In the genomic region with DNA sequence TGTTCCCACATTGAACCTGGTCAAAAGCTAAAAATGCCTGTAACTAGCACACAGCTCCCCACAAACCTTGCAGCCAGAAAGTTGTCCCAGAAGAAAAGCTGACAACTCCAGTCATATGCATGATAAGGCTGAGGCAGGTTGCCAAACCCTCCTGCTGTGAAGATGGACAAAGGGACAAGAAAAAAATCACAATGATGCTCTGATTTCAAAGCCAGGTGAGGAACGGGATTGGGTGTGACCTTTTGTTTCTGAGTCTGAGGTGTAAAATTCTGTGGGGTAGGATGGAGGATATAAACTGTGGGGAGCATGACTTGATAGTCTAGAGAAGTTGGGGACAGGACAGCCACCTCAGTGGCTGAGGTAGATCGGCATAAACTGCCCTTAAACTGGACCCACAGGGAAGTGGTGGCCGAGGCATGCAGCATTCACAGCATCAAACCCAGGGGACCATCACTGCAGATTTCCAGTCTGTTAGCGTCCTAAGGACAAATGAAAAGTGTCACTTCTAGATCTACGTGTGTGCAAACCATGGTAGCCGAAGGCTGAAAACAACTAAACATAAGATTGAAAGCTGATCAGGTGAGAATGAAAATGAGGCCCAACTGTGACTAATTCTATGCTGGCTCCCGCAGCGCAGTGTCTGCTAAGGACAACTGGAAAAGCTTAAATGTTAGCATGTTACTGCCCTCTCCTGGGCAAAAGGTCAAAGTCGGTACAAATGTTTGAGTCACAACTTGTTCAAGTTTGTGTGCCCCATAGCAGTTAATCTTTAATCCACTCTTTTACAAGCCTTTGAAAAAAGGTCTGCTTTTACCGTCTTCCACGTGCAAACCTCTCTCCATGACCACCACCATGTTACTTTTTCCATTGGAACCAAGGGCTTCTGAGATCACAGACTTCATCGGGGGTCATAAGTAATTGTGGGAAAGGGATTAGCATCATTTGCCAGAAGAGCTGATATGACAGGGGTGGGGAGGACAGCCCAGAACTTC, we compare ENCODE assay signal across 8 cellular contexts. TPM values are rescaled to one million over a fixed set of nuclear protein-coding genes. Genes with fewer than 3 reads are reported as not detected.
A peak's percentile ranks its signal among the peaks of the same experiment; 100 is the strongest.
DNase-seq lines count a peak whose midpoint lies in the region; ATAC-seq and TF ChIP-seq lines count a peak whose summit lies in the region.

No MANE protein-coding gene starts in this region.

- H3K9me2 ChIP-seq in PC-9 (ENCODE audit: insufficient read depth), result no peaks in the 10 kb centered on the region

- peak overlapping the region; percentile 27; the same call in 1 of the 2 replicates for H3K4me2 ChIP-seq in PC-9

- H3K4me3 ChIP-seq in HUES6 (ENCODE audit: low read depth, low read length) (peak overlapping the region; percentile 45), PC-9 (no peak overlapping the region)

- DNase-seq in DMS53 treated with DMSO at 0.1 percent for 48 hours (lab: John Stamatoyannopoulos, UW; ENCODE audit: unreplicated experiment) (peak; percentile 99), PC-9 (peak; percentile 53 to 68), fibroblast of peridontal ligament (ENCODE audit: extremely low read depth) (peak; percentile 5), renal cortical epithelial cell (ENCODE audit: low read depth) (peak; percentile 100)
- no peak for DNase-seq in central memory CD4-positive, alpha-beta T cell

- H3F3A ChIP-seq in PC-9 (ENCODE audit: insufficient read depth, low read depth), result no peaks in the 10 kb centered on the region

- intact Hi-C loops in PC-9 (cut with micrococcal nuclease; ENCODE audit: unreplicated experiment), result loop anchor here (1.0 to 10.0 kb wide), 4 partner anchors 579 to 947 kb away; no protein-coding TSS in a partner anchor

- peak overlapping the region; percentile 66 for H3K9ac ChIP-seq in HUES6 (ENCODE audit: low read length)

- peak; percentile 61 for TF ChIP-seq CTCF in PC-9 (conservative IDR thresholded peaks at IDR 0.05)

- H3K9me3 ChIP-seq in HUES6 (ENCODE audit: control insufficient read depth, insufficient read depth, low read depth, low read length) (peaks cover 2% of the 10 kb centered on the region; the same call in 1 of the 2 replicates), PC-9 (ENCODE audit: insufficient read depth, low read depth) (peaks cover 4% of the 10 kb centered on the region; the same call in 1 of the 2 replicates)

- no peaks in the 10 kb centered on the region for H4K20me1 ChIP-seq in PC-9 (ENCODE audit: insufficient read depth)

- no peaks in the 10 kb centered on the region for H3K79me2 ChIP-seq in PC-9 (ENCODE audit: low read depth)

- CTCF ChIA-PET in PC-9 (lab: Charles Lee), result interaction anchor here (0.6 to 0.7 kb wide), 2 partner anchors 684 to 1315 kb away, joined by 3 to 7 read pairs; no protein-coding TSS in a partner anchor

- H3K27ac ChIP-seq in HUES6 (ENCODE audit: low read depth, low read length) (peak overlapping the region; percentile 45; the same call in 1 of the 2 replicates), PC-9 (no peak overlapping the region)

- no peak overlapping the region for H2AFZ ChIP-seq in PC-9

- no peaks in the 10 kb centered on the region for H3K36me3 ChIP-seq in HUES6 (ENCODE audit: control insufficient read depth, insufficient read depth, low read length)
- no peaks in the 10 kb centered on the region for H3K36me3 ChIP-seq in PC-9 (ENCODE audit: low read depth)

- BruUV-seq in PC-9 (replicated peaks; lab: Mats Ljungman, UMichigan), result no TSS peak

- H3K27me3 ChIP-seq in HUES6 (ENCODE audit: control insufficient read depth, insufficient read depth, low read length) (no peaks in the 10 kb centered on the region), PC-9 (ENCODE audit: insufficient read depth, low read depth) (no peaks in the 10 kb centered on the region)

- POLR2A ChIA-PET in PC-9 (lab: Charles Lee; ENCODE audit: unreplicated experiment), result no interaction called here

- ATAC-seq in GM19035 (IDR thresholded peaks at IDR 0.05; ENCODE audit: unreplicated experiment), result peak; percentile 75
- no peak for ATAC-seq in HG03108 (IDR thresholded peaks at IDR 0.05; ENCODE audit: unreplicated experiment)

- H3K4me1 ChIP-seq in HUES6 (ENCODE audit: control insufficient read depth, insufficient read depth, low read length) (peaks cover 31% of the 10 kb centered on the region), PC-9 (replicated peaks; ENCODE audit: insufficient read depth) (no peaks in the 10 kb centered on the region; the same call in 1 of the 2 replicates)

RNA-seq across cellular contexts. Expression of a gene that starts 39.8 kb away (rescaled TPM):
- total RNA-seq in PC-9 (2021), result not detected in 2 replicates
- 0.52 and 0.89 TPM in 2 replicates for total RNA-seq in renal cortical epithelial cell
